33 cellular contexts compared by ENCODE assay signal in genomic region chr3:3545360-3545759, GRCh38.
"Had no signal": no experiment of that assay in that cellular context is flagged by ENCODE, and none has a peak within 500 bp of the region (broad histone marks: within the 10 kb centered on the region; RNA-seq: fewer than 3 reads in every experiment).

No MANE protein-coding gene starts in this region.

- H3K9me3 ChIP-seq: adrenal gland, body of pancreas had no signal

- H3K4me1 ChIP-seq: adrenal gland, ascending aorta, body of pancreas, breast epithelium had no signal

- H3K27ac ChIP-seq: adrenal gland, ascending aorta, body of pancreas, brain microvascular endothelial cell, breast epithelium, cardiac muscle cell had no signal

- H3K4me3 ChIP-seq: adrenal gland, ascending aorta, body of pancreas, breast epithelium, cardiac muscle cell had no signal

- H3K27me3 ChIP-seq: adrenal gland, ascending aorta, body of pancreas, brain microvascular endothelial cell, breast epithelium, cardiac muscle cell had no signal

- DNase-seq: activated effector memory CD4-positive, alpha-beta T cell treated with anti-CD3 and anti-CD28 coated beads, Interleukin-2, amount 50 U/mL, for 16 hours; activated effector memory CD4-positive, alpha-beta T cell treated with Interleukin-2 at 50 U/mL for 16 hours; activated gamma-delta T cell; activated gamma-delta T cell treated with Interleukin-2 at 50 U/mL for 16 hours; activated naive CD4-positive, alpha-beta T cell; activated naive CD4-positive, alpha-beta T cell treated with anti-CD3 and anti-CD28 coated beads for 36 hours; activated naive CD4-positive, alpha-beta T cell treated with anti-CD3 and anti-CD28 coated beads, Interleukin-2, amount 10 ng/mL, durations not matched to agents 7 days and 5 days; activated naive CD4-positive, alpha-beta T cell treated with anti-CD3 and anti-CD28 coated beads, Interleukin-2, amount 50 U/mL, for 16 hours; activated naive CD4-positive, alpha-beta T cell treated with Interleukin-2 at 50 U/mL for 16 hours; activated naive CD8-positive, alpha-beta T cell treated with anti-CD3 and anti-CD28 coated beads for 36 hours; activated naive CD8-positive, alpha-beta T cell treated with anti-CD3 and anti-CD28 coated beads, Interleukin-2, amount 10 ng/mL, durations not matched to agents 7 days and 5 days; activated naive CD8-positive, alpha-beta T cell treated with anti-CD3 and anti-CD28 coated beads, Interleukin-2, amount 50 U/mL, for 24 hours; activated T-cell treated with anti-CD3 and anti-CD28 coated beads, Interleukin-2, amount 50 U/mL, for 24 hours; activated T-cell treated with anti-CD3 and anti-CD28 coated beads, Interleukin-2, amount 50 U/mL, for 4 hours; activated T-cell treated with anti-CD3 and anti-CD28 coated beads, Interleukin-2, amount 50 U/mL, for 48 hours; activated T-cell treated with anti-CD3 and anti-CD28 coated beads, Interleukin-2, amount 50 U/mL, for 72 hours; adrenal gland; amniotic stem cell; amygdala; anterior cingulate cortex; aorta; body of pancreas; brain microvascular endothelial cell; caudate nucleus; central memory CD4-positive, alpha-beta T cell; cerebellar nuclear complex had no signal

- ATAC-seq: activated naive CD4-positive, alpha-beta T cell treated with anti-CD3 and anti-CD28 coated beads, Interleukin-2, amount 50 U/mL, for 72 hours; activated naive CD8-positive, alpha-beta T cell treated with anti-CD3 and anti-CD28 coated beads, Interleukin-2, amount 50 U/mL, for 24 hours; activated T-cell treated with anti-CD3 and anti-CD28 coated beads, Interleukin-2, amount 50 U/mL, for 4 hours; activated T-cell treated with anti-CD3 and anti-CD28 coated beads, Interleukin-2, amount 50 U/mL, for 72 hours; activated T-helper 17 cell treated with anti-CD3 and anti-CD28 coated beads, Interleukin-2, amount 50 U/mL, for 72 hours; body of pancreas had no signal

- H3K36me3 ChIP-seq: adrenal gland, ascending aorta, brain microvascular endothelial cell, breast epithelium, cardiac muscle cell had no signal

- FAIRE-seq: astrocyte, bronchial epithelial cell had no signal
